Comparison of ENCODE assay signal across 1 cellular context in the genomic region with DNA sequence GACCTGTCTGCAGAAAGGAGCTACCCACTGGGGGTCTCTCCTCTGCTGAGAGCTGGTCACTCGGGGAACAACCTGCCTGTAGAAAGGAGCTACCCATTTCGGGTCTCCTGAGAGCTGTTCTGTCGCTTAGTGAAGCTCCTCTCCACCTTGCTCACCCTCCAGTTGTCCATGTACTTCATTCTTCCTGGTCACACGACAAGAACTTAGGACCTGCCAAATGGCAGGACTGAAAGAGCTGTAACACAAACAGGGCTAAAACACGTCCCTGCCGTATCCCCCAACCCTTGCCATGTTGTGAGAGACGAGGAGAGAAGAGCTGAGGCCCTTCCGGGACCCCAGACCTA.
TF ChIP-seq lines count a peak whose summit lies in the region.

No MANE protein-coding gene starts in this region.

TF ChIP-seq in HepG2, 621 proteins besides CTCF, POLR2A, EP300 and RAD21:
- TF ChIP-seq SYNCRIP (IDR thresholded peaks at IDR 0.05; ENCODE audit: insufficient read depth, low read depth, low read length), result no peak
- TF ChIP-seq ZNF263 (CRISPR knock-in tag; IDR thresholded peaks at IDR 0.05), result no peak
- TF ChIP-seq ZNF501 (CRISPR knock-in tag; IDR thresholded peaks at IDR 0.05), result peak; percentile 72
- TF ChIP-seq HOXA5 (CRISPR knock-in tag; IDR thresholded peaks at IDR 0.05), result 0 out of 2 replicates have a peak, but pooled peaks have one; percentile 2
- TF ChIP-seq GATAD1 (CRISPR knock-in tag; IDR thresholded peaks at IDR 0.05), result peak; percentile 1; the same call in 1 of the 2 replicates
- TF ChIP-seq JUND (CRISPR knock-in tag; IDR thresholded peaks at IDR 0.05), result no peak
- no peak for TF ChIP-seq MTF1 (CRISPR knock-in tag; IDR thresholded peaks at IDR 0.05)
- TF ChIP-seq, protein P1, sequence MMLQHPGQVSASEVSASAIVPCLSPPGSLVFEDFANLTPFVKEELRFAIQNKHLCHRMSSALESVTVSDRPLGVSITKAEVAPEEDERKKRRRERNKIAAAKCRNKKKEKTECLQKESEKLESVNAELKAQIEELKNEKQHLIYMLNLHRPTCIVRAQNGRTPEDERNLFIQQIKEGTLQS (CRISPR knock-in tag; IDR thresholded peaks at IDR 0.05), result no peak
- TF ChIP-seq, protein P2, sequence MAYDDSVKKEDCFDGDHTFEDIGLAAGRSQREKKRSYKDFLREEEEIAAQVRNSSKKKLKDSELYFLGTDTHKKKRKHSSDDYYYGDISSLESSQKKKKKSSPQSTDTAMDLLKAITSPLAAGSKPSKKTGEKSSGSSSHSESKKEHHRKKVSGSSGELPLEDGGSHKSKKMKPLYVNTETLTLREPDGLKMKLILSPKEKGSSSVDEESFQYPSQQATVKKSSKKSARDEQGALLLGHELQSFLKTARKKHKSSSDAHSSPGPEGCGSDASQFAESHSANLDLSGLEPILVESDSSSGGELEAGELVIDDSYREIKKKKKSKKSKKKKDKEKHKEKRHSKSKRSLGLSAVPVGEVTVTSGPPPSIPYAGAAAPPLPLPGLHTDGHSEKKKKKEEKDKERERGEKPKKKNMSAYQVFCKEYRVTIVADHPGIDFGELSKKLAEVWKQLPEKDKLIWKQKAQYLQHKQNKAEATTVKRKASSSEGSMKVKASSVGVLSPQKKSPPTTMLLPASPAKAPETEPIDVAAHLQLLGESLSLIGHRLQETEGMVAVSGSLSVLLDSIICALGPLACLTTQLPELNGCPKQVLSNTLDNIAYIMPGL (CRISPR knock-in tag; IDR thresholded peaks at IDR 0.05; ENCODE audit: borderline replicate concordance in 1 of 2, low read depth in 1 of 2), result peak in 1 of 2 experiments; percentile 10; a peak in 2 of 4 replicates
- TF ChIP-seq RFXAP (CRISPR knock-in tag; IDR thresholded peaks at IDR 0.05; ENCODE audit: borderline replicate concordance), result peak; percentile 58; the same call in 1 of the 2 replicates
- TF ChIP-seq HNRNPL (IDR thresholded peaks at IDR 0.05; ENCODE audit: low read depth, low read length), result no peak
- TF ChIP-seq, protein P3, sequence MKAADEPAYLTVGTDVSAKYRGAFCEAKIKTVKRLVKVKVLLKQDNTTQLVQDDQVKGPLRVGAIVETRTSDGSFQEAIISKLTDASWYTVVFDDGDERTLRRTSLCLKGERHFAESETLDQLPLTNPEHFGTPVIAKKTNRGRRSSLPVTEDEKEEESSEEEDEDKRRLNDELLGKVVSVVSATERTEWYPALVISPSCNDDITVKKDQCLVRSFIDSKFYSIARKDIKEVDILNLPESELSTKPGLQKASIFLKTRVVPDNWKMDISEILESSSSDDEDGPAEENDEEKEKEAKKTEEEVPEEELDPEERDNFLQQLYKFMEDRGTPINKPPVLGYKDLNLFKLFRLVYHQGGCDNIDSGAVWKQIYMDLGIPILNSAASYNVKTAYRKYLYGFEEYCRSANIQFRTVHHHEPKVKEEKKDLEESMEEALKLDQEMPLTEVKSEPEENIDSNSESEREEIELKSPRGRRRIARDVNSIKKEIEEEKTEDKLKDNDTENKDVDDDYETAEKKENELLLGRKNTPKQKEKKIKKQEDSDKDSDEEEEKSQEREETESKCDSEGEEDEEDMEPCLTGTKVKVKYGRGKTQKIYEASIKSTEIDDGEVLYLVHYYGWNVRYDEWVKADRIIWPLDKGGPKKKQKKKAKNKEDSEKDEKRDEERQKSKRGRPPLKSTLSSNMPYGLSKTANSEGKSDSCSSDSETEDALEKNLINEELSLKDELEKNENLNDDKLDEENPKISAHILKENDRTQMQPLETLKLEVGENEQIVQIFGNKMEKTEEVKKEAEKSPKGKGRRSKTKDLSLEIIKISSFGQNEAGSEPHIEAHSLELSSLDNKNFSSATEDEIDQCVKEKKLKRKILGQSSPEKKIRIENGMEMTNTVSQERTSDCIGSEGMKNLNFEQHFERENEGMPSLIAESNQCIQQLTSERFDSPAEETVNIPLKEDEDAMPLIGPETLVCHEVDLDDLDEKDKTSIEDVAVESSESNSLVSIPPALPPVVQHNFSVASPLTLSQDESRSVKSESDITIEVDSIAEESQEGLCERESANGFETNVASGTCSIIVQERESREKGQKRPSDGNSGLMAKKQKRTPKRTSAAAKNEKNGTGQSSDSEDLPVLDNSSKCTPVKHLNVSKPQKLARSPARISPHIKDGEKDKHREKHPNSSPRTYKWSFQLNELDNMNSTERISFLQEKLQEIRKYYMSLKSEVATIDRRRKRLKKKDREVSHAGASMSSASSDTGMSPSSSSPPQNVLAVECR (CRISPR knock-in tag; IDR thresholded peaks at IDR 0.05; ENCODE audit: borderline replicate concordance), result peak; percentile 18; the same call in 1 of the 2 replicates
- no peak for TF ChIP-seq ZNF337 (CRISPR knock-in tag; IDR thresholded peaks at IDR 0.05; ENCODE audit: borderline replicate concordance, low read depth)
- no peak for TF ChIP-seq NCOA5 (CRISPR knock-in tag; IDR thresholded peaks at IDR 0.05)
- no peak for TF ChIP-seq AKAP8 (CRISPR knock-in tag; IDR thresholded peaks at IDR 0.05)
- TF ChIP-seq ZNF788 (CRISPR knock-in tag; IDR thresholded peaks at IDR 0.05; ENCODE audit: borderline replicate concordance), result 0 out of 2 replicates have a peak, but pooled peaks have one; percentile 32
- no peak for TF ChIP-seq TGIF2 (CRISPR knock-in tag; IDR thresholded peaks at IDR 0.05)
TF ChIP-seq in HepG2: peak in this region for 7.
